ENCODE assay signal across 31 cellular contexts in the genomic region with DNA sequence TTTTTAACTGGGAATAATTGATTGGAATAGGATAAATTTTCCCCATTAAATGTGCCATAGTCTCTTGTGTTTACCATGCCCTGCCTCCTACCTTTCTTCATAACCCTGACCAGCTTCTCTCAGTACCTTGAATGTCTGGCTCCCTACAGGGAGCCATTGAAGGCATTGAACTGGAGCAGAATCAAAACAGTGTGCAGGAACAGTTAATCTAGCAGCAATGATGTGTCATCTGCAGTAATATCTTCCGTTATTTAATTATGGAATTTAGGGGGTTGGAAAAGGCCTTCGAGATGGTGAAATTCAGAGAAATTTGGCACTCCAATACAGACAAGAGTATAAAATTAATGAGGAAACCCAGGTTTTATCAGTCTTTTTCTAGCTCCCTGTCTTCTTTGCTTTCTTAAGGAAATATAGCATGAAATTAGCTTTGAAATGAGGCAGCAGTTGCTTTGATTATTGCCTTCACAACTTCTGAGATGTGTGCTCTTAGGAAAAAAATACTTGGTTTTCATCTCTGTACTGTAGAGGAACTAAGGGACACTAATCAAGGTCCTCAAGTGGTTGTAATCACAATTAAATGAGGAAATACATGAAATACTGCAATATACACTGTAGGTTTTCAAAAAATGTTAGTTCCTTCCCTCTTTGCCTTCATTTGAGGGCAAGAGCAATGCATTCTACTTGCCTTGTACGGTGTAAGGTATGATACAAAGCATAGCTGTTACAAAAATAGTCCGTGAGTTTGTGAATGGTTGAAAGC.
DNase-seq lines count a peak whose midpoint lies in the region; ATAC-seq and TF ChIP-seq lines count a peak whose summit lies in the region.
"Had no signal": no experiment of that assay in that cellular context is flagged by ENCODE, and none has a peak within 500 bp of the region (broad histone marks: within the 10 kb centered on the region; RNA-seq: fewer than 3 reads in every experiment).

No MANE protein-coding gene starts in this region.

- peak overlapping the region in 1 of 2 donors; percentile 62 for H3K27ac ChIP-seq in breast epithelium
- H3K27ac ChIP-seq in neutrophil, result peak overlapping the region; percentile 36
- H3K27ac ChIP-seq: pancreas, right atrium auricular region had no signal

- peak; percentile 15 for DNase-seq in MCF 10A (ENCODE audit: unreplicated experiment)
- DNase-seq in breast epithelium (ENCODE audit: low spot score in 2 of 2), result no peak
- peak; percentile 21 for DNase-seq in fibroblast of mammary gland (ENCODE audit: low read depth)
- DNase-seq in omental fat pad (ENCODE audit: low spot score), result no peak
- no peak for DNase-seq in NCI-H1694 treated with DMSO at 0.1 percent for 48 hours (lab: John Stamatoyannopoulos, UW)
- no peak for DNase-seq in activated T-cell treated with anti-CD3 and anti-CD28 coated beads, Interleukin-2, amount 50 U/mL, for 72 hours
- DNase-seq: activated CD4-positive, alpha-beta T cell treated with anti-CD3 and anti-CD28 coated beads, Interleukin-2, amount 50 U/mL, for 48 hours; activated CD4-positive, CD25-positive, alpha-beta regulatory T cell; CD4-positive, alpha-beta memory T cell; cortex of kidney; HFFc6; islet precursor cell; midbrain; NCI-H1048; NCI-H1930; NCI-H526; pancreas; Peyer's patch; SIG-M5; stimulated activated CD4-positive, alpha-beta T cell treated with anti-CD3 and anti-CD28 coated beads, Interleukin-12 subunit alpha, Interleukin-12 subunit beta, amount 100 ng/mL, for 4 hours; stimulated activated CD4-positive, alpha-beta T cell treated with anti-CD3 and anti-CD28 coated beads, Interleukin-4, amount 100 ng/mL, for 24 hours; stimulated activated naive B cell treated with anti-CD40 and anti-IgM and Interleukin-4, amounts not matched to agents 10 μg/mL and 1 μg/mL and 100 μg/mL, for 72 hours; uterus had no signal

- H3K27ac Mint-ChIP-seq in MCF 10A (ENCODE audit: low read depth, unreplicated experiment), result peak overlapping the region; percentile 36
- no peak overlapping the region for H3K27ac Mint-ChIP-seq in activated T-cell treated with anti-CD3 and anti-CD28 coated beads, Interleukin-2, amount 50 U/mL, for 72 hours
- H3K27ac Mint-ChIP-seq: activated naive CD4-positive, alpha-beta T cell treated with anti-CD3 and anti-CD28 coated beads, Interleukin-2, amount 50 U/mL, for 24 hours; CD4-positive, alpha-beta memory T cell; HFFc6; natural killer cell treated with Interleukin-12 subunit alpha and Interleukin-12 subunit beta and Interleukin-15 and Interleukin-18, amount 100 ng/mL, for 72 hours had no signal

- no peaks in the 10 kb centered on the region for H3K9me3 Mint-ChIP-seq in MCF 10A (ENCODE audit: unreplicated experiment)
- peaks cover 0 to 2% of the 10 kb centered on the region in 2 donors for H3K9me3 Mint-ChIP-seq in activated T-cell treated with anti-CD3 and anti-CD28 coated beads, Interleukin-2, amount 50 U/mL, for 72 hours
- H3K9me3 Mint-ChIP-seq: activated naive CD4-positive, alpha-beta T cell treated with anti-CD3 and anti-CD28 coated beads, Interleukin-2, amount 50 U/mL, for 24 hours; CD4-positive, alpha-beta memory T cell; HFFc6; natural killer cell treated with Interleukin-12 subunit alpha and Interleukin-12 subunit beta and Interleukin-15 and Interleukin-18, amount 100 ng/mL, for 72 hours; stimulated activated naive B cell treated with anti-CD40 and anti-IgM and Interleukin-4, amounts not matched to agents 10 μg/mL and 1 μg/mL and 100 μg/mL, for 72 hours had no signal

- H3K4me3 ChIP-seq in breast epithelium (no peak overlapping the region), fibroblast of mammary gland (ENCODE audit: control insufficient read depth, low read depth, low read length) (no peak overlapping the region), neutrophil (ENCODE audit: low read depth in 1 of 2, low read length in 1 of 2) (no peak overlapping the region)
- H3K4me3 ChIP-seq: GM12878, pancreas, Peyer's patch, right atrium auricular region, uterus had no signal

- H3K36me3 Mint-ChIP-seq in MCF 10A (ENCODE audit: insufficient read depth, unreplicated experiment), result no peaks in the 10 kb centered on the region
- H3K36me3 Mint-ChIP-seq in activated T-cell treated with anti-CD3 and anti-CD28 coated beads, Interleukin-2, amount 50 U/mL, for 72 hours (ENCODE audit: insufficient read depth in 2 of 2), result no peaks in the 10 kb centered on the region
- H3K36me3 Mint-ChIP-seq: activated naive CD4-positive, alpha-beta T cell treated with anti-CD3 and anti-CD28 coated beads, Interleukin-2, amount 50 U/mL, for 24 hours; CD4-positive, alpha-beta memory T cell had no signal

- intact Hi-C loops in MCF 10A (cut with micrococcal nuclease) (no loop called here), breast epithelium (cut with DNase I; ENCODE audit: low total_unique reads) (no loop called here)

- TF ChIP-seq CTCF in MCF 10A (IDR thresholded peaks at IDR 0.05; ENCODE audit: unreplicated experiment) (no peak), breast epithelium (IDR thresholded peaks at IDR 0.05) (no peak), fibroblast of mammary gland (conservative IDR thresholded peaks at IDR 0.05; ENCODE audit: control insufficient read depth, insufficient read depth, low read depth, low read length) (no peak), neutrophil (IDR thresholded peaks at IDR 0.05) (no peak), omental fat pad (IDR thresholded peaks at IDR 0.05) (no peak)

- CTCF ChIA-PET in MCF 10A (lab: Yijun Ruan, JAX), result interaction anchor here (0.6 kb wide), 2 partner anchors 131 to 1304 kb away, joined by 3 to 4 read pairs; no protein-coding TSS in a partner anchor

- H3K27me3 ChIP-seq in breast epithelium (no peaks in the 10 kb centered on the region), neutrophil (no peaks in the 10 kb centered on the region)
- H3K27me3 ChIP-seq: pancreas, Peyer's patch, right atrium auricular region, uterus had no signal

- H3K4me3 Mint-ChIP-seq in MCF 10A (ENCODE audit: unreplicated experiment), result no peak overlapping the region
- H3K4me3 Mint-ChIP-seq in activated T-cell treated with anti-CD3 and anti-CD28 coated beads, Interleukin-2, amount 50 U/mL, for 72 hours, result no peak overlapping the region
- H3K4me3 Mint-ChIP-seq: activated naive CD4-positive, alpha-beta T cell treated with anti-CD3 and anti-CD28 coated beads, Interleukin-2, amount 50 U/mL, for 24 hours; CD4-positive, alpha-beta memory T cell; HFFc6; natural killer cell treated with Interleukin-12 subunit alpha and Interleukin-12 subunit beta and Interleukin-15 and Interleukin-18, amount 100 ng/mL, for 72 hours; stimulated activated naive B cell treated with anti-CD40 and anti-IgM and Interleukin-4, amounts not matched to agents 10 μg/mL and 1 μg/mL and 100 μg/mL, for 72 hours had no signal

- no peaks in the 10 kb centered on the region for H3K36me3 ChIP-seq in breast epithelium
- no peaks in the 10 kb centered on the region for H3K36me3 ChIP-seq in neutrophil
- H3K36me3 ChIP-seq: pancreas, Peyer's patch, right atrium auricular region, uterus had no signal

- no peak for TF ChIP-seq POLR2A in breast epithelium (IDR thresholded peaks at IDR 0.05)
- TF ChIP-seq POLR2A in GM18505 (IDR thresholded peaks at IDR 0.05; ENCODE audit: borderline replicate concordance, extremely low read depth, insufficient read depth, insufficient read length), result no peak

- no peaks in the 10 kb centered on the region for H3K4me1 ChIP-seq in breast epithelium
- peaks cover 8 to 11% of the 10 kb centered on the region in 2 experiments for H3K4me1 ChIP-seq in neutrophil (ENCODE audit: control insufficient read depth in 1 of 2, insufficient read depth in 1 of 2, low read depth in 1 of 2, low read length in 1 of 2)
- H3K4me1 ChIP-seq: pancreas, right atrium auricular region had no signal

- no TSS peak for BruUV-seq in MCF 10A (replicated peaks; lab: Mats Ljungman, UMichigan)

- H3K27me3 Mint-ChIP-seq in MCF 10A (ENCODE audit: insufficient read depth, unreplicated experiment), result no peaks in the 10 kb centered on the region
- no peaks in the 10 kb centered on the region for H3K27me3 Mint-ChIP-seq in activated T-cell treated with anti-CD3 and anti-CD28 coated beads, Interleukin-2, amount 50 U/mL, for 72 hours (ENCODE audit: low read depth)
- H3K27me3 Mint-ChIP-seq: CD4-positive, alpha-beta memory T cell; natural killer cell treated with Interleukin-12 subunit alpha and Interleukin-12 subunit beta and Interleukin-15 and Interleukin-18, amount 100 ng/mL, for 72 hours; stimulated activated naive B cell treated with anti-CD40 and anti-IgM and Interleukin-4, amounts not matched to agents 10 μg/mL and 1 μg/mL and 100 μg/mL, for 72 hours had no signal

- ATAC-seq in omental fat pad (ENCODE audit: low FRiP score), result no peak
- ATAC-seq in GM18505 (IDR thresholded peaks at IDR 0.05; ENCODE audit: unreplicated experiment), result no peak
- ATAC-seq in activated T-cell treated with anti-CD3 and anti-CD28 coated beads, Interleukin-2, amount 50 U/mL, for 72 hours (replicated peaks in 1 of 2), result no peak
- ATAC-seq: esophagus mucosa; GM12878; HepG2; natural killer cell treated with Interleukin-12 subunit alpha and Interleukin-12 subunit beta and Interleukin-15 and Interleukin-18, amount 100 ng/mL, for 72 hours; pancreas; stimulated activated naive B cell treated with anti-CD40 and anti-IgM and Interleukin-4, amounts not matched to agents 10 μg/mL and 1 μg/mL and 100 μg/mL, for 72 hours had no signal

- POLR2A ChIA-PET in MCF 10A (lab: Yijun Ruan, JAX), result no interaction called here

- no peaks in the 10 kb centered on the region for H3K9me3 ChIP-seq in breast epithelium
- no peaks in the 10 kb centered on the region for H3K9me3 ChIP-seq in neutrophil
- H3K9me3 ChIP-seq: pancreas, Peyer's patch, right atrium auricular region, uterus had no signal

- peaks cover 16% of the 10 kb centered on the region for H3K4me1 Mint-ChIP-seq in MCF 10A (ENCODE audit: insufficient read depth, unreplicated experiment)
- no peaks in the 10 kb centered on the region for H3K4me1 Mint-ChIP-seq in activated T-cell treated with anti-CD3 and anti-CD28 coated beads, Interleukin-2, amount 50 U/mL, for 72 hours (ENCODE audit: low read depth)
- H3K4me1 Mint-ChIP-seq: activated naive CD4-positive, alpha-beta T cell treated with anti-CD3 and anti-CD28 coated beads, Interleukin-2, amount 50 U/mL, for 24 hours; CD4-positive, alpha-beta memory T cell had no signal

Comparison
In these comparisons a context has a peak if more than half of its experiments do, and no peak if none do; other contexts are left out.
1. DNase-seq: peak in MCF 10A (single experiment) and fibroblast of mammary gland (single experiment); none in breast epithelium (0 of 2), omental fat pad (single experiment), NCI-H1694 treated with DMSO at 0.1 percent for 48 hours (single experiment) and activated T-cell treated with anti-CD3 and anti-CD28 coated beads, Interleukin-2, amount 50 U/mL, for 72 hours (0 of 2).